ENCODE assay signal across 19 cellular contexts in the genomic region with DNA sequence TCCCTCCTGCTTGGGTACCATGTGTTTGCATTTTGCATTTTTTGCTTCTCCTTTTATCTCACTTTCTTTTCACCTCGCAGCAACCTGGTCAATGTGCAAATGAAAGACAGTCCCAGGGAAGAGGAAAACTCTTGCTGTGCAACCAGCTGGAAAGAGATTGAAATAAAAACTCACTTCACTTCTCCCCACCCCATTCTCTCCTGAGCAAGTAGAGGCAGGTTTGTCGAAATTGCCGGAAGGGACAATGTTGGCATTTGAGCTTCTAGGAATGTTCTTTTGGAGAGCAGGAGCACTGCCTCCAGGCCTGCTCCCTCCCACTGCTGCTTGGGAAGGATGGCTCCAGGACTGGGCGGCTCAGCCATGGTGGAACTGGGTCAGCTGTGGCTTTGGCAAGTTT. TPM values are rescaled to one million over a fixed set of nuclear protein-coding genes. Genes with fewer than 3 reads are reported as not detected.
A peak's percentile ranks its signal among the peaks of the same experiment; 100 is the strongest.
DNase-seq lines count a peak whose midpoint lies in the region; ATAC-seq and TF ChIP-seq lines count a peak whose summit lies in the region.
"Had no signal": no experiment of that assay in that cellular context is flagged by ENCODE, and none has a peak within 500 bp of the region (broad histone marks: within the 10 kb centered on the region; RNA-seq: fewer than 3 reads in every experiment).

No MANE protein-coding gene starts in this region.

- H3K4me3 ChIP-seq in OCI-LY3 (ENCODE audit: low read length), result peak overlapping the region; percentile 46
- no peak overlapping the region for H3K4me3 ChIP-seq in neuronal stem cell (ENCODE audit: low read length in 2 of 2)
- no peak overlapping the region for H3K4me3 ChIP-seq in esophagus muscularis mucosa
- H3K4me3 ChIP-seq: ascending aorta, skin epidermis, stomach, vagina had no signal

- no peak for TF ChIP-seq POLR2A in esophagus muscularis mucosa (IDR thresholded peaks at IDR 0.05; ENCODE audit: low read depth)

- H2BK12ac ChIP-seq in neuronal stem cell (ENCODE audit: low read length), result peak overlapping the region; percentile 14

- no peak for DNase-seq in GM13976 (ENCODE audit: low spot score)
- DNase-seq in epithelial cell of prostate (ENCODE audit: low read depth, low spot score), result peak; percentile 37
- no peak for DNase-seq in neuronal stem cell (ENCODE audit: low spot score)
- DNase-seq in omental fat pad (ENCODE audit: low spot score), result no peak
- no peak for DNase-seq in esophagus muscularis mucosa (ENCODE audit: extremely low spot score)
- no peak for DNase-seq in NCI-H526 (lab: John Stamatoyannopoulos, UW)
- DNase-seq in Right ventricle myocardium inferior (ENCODE audit: missing footprints), result no peak
- DNase-seq: activated T-cell treated with anti-CD3 and anti-CD28 coated beads, Interleukin-2, amount 50 U/mL, for 1 hour; effector CD8-positive, alpha-beta T cell; kidney; NCI-H2081 treated with DMSO at 0.1 percent for 48 hours; NCI-H510A; stimulated activated CD4-positive, alpha-beta T cell treated with anti-CD3 and anti-CD28 coated beads, Interleukin-4, amount 100 ng/mL, for 1 hour; stomach had no signal

- ATAC-seq in omental fat pad (ENCODE audit: low FRiP score), result no peak
- no peak for ATAC-seq in Right ventricle myocardium inferior

- H2AK5ac ChIP-seq in neuronal stem cell (ENCODE audit: low read depth, low read length), result no peak overlapping the region

- no peaks in the 10 kb centered on the region for H4K20me1 ChIP-seq in OCI-LY3 (ENCODE audit: insufficient read depth, low read length)

- H3K4me2 ChIP-seq in OCI-LY3 (ENCODE audit: low read length) (peak overlapping the region; percentile 58), neuronal stem cell (ENCODE audit: insufficient read depth, low read length, poor library complexity, severe bottlenecking) (no peak overlapping the region)

- H3K18ac ChIP-seq in neuronal stem cell (ENCODE audit: low read length), result no peak overlapping the region

- peaks cover 22% of the 10 kb centered on the region for H3K4me1 ChIP-seq in OCI-LY3 (ENCODE audit: low read length)
- H3K4me1 ChIP-seq in neuronal stem cell (ENCODE audit: control insufficient read depth in 2 of 2, insufficient read depth in 1 of 2, low read depth in 1 of 2, low read length in 2 of 2), result peaks cover 5 to 6% of the 10 kb centered on the region in 2 donors
- peaks cover 0 to 7% (median 3%) of the 10 kb centered on the region in 4 donors for H3K4me1 ChIP-seq in esophagus muscularis mucosa
- H3K4me1 ChIP-seq: ascending aorta, vagina had no signal

- no peaks in the 10 kb centered on the region for H3K36me3 ChIP-seq in OCI-LY3 (replicated peaks; ENCODE audit: low read depth, low read length)
- H3K36me3 ChIP-seq in neuronal stem cell (replicated peaks in 1 of 2; ENCODE audit: control insufficient read depth in 2 of 2, insufficient read depth in 2 of 2, low read length in 2 of 2), result no peaks in the 10 kb centered on the region
- no peaks in the 10 kb centered on the region for H3K36me3 ChIP-seq in esophagus muscularis mucosa
- H3K36me3 ChIP-seq: ascending aorta, stomach, vagina had no signal

- H3K4ac ChIP-seq in neuronal stem cell (ENCODE audit: low read length), result no peak overlapping the region

- no peak overlapping the region for H2BK5ac ChIP-seq in neuronal stem cell (ENCODE audit: low read length)

- H3K27me3 ChIP-seq in OCI-LY3 (ENCODE audit: low read depth, low read length), result peaks cover 27% of the 10 kb centered on the region
- H3K27me3 ChIP-seq in neuronal stem cell (ENCODE audit: control insufficient read depth in 3 of 3, insufficient read depth in 3 of 3, low read depth in 1 of 3, low read length in 3 of 3), result peaks cover 0 to 3% (median 0%) of the 10 kb centered on the region in 3 experiments
- peaks cover 0 to 37% (median 0%) of the 10 kb centered on the region in 4 donors for H3K27me3 ChIP-seq in esophagus muscularis mucosa
- H3K27me3 ChIP-seq: ascending aorta, vagina had no signal

- no peak overlapping the region for H2BK15ac ChIP-seq in neuronal stem cell (ENCODE audit: low read length)

- H3K9ac ChIP-seq in OCI-LY3 (ENCODE audit: low read length) (peak overlapping the region; percentile 7; the same call in 1 of the 2 replicates), neuronal stem cell (ENCODE audit: low read depth, low read length, poor library complexity) (no peak overlapping the region)

- no CpG with 5 or more reads among the region's 4 CpGs for WGBS in neuronal stem cell (ENCODE audit: extremely low coverage in 2 of 2, insufficient read length in 2 of 2, insufficient replicate concordance in 1 of 2), 2 donors
- WGBS in esophagus muscularis mucosa, result 59% methylated on average over 4 of the region's 4 CpGs

- no peak overlapping the region for H3K23ac ChIP-seq in neuronal stem cell (ENCODE audit: low read depth, low read length, poor library complexity)

- H3K79me2 ChIP-seq in OCI-LY3 (ENCODE audit: low read length), result no peaks in the 10 kb centered on the region

- TF ChIP-seq CTCF in GM13976 (IDR thresholded peaks at IDR 0.05; ENCODE audit: borderline replicate concordance, control extremely low read depth, extremely low read depth, insufficient read depth, missing control alignments), result peak; percentile 3
- TF ChIP-seq CTCF in OCI-LY3 (IDR thresholded peaks at IDR 0.05; ENCODE audit: low read depth, low read length), result no peak
- no peak for TF ChIP-seq CTCF in omental fat pad (IDR thresholded peaks at IDR 0.05)
- no peak for TF ChIP-seq CTCF in esophagus muscularis mucosa (IDR thresholded peaks at IDR 0.05)

- H3K27ac ChIP-seq in OCI-LY3 (ENCODE audit: low read length) (peak overlapping the region; percentile 4; the same call in 1 of the 2 replicates), epithelial cell of prostate (peak overlapping the region; percentile 79), neuronal stem cell (replicated peaks; ENCODE audit: low read length) (no peak overlapping the region), esophagus muscularis mucosa (replicated peaks in 1 of 4) (no peak overlapping the region)
- H3K27ac ChIP-seq: ascending aorta, skin epidermis, stomach, vagina had no signal

- in situ Hi-C loops in GM13976 (cut with MboI; ENCODE audit: low sequenced_read_pairs, unreplicated experiment), result loop anchor here (10.0 to 25.0 kb wide), 2 partner anchors 332 to 620 kb away; no protein-coding TSS in a partner anchor

- H2BK120ac ChIP-seq in neuronal stem cell (ENCODE audit: low read depth, low read length), result no peak overlapping the region

- H4K8ac ChIP-seq in neuronal stem cell (ENCODE audit: low read depth, low read length), result no peak overlapping the region

- no peaks in the 10 kb centered on the region for H3K79me1 ChIP-seq in neuronal stem cell (ENCODE audit: low read depth, low read length)

- H4K91ac ChIP-seq in neuronal stem cell (ENCODE audit: low read depth, low read length, poor library complexity), result no peak overlapping the region

- no peak for TF ChIP-seq EP300 in esophagus muscularis mucosa (IDR thresholded peaks at IDR 0.05)

- no peak overlapping the region for H3K14ac ChIP-seq in neuronal stem cell (ENCODE audit: low read length)

- H3K9me3 ChIP-seq in OCI-LY3 (ENCODE audit: insufficient read depth, low read length) (no peaks in the 10 kb centered on the region), neuronal stem cell (replicated peaks in 1 of 2; ENCODE audit: control insufficient read depth in 2 of 2, insufficient read depth in 1 of 2, low read depth in 1 of 2, low read length in 2 of 2) (no peaks in the 10 kb centered on the region), esophagus muscularis mucosa (no peaks in the 10 kb centered on the region)
- H3K9me3 ChIP-seq: ascending aorta, stomach, vagina had no signal

- intact Hi-C loops in esophagus muscularis mucosa (cut with DNase I) (no loop called here), Right ventricle myocardium inferior (cut with DNase I) (no loop called here)

- H2AFZ ChIP-seq in OCI-LY3 (ENCODE audit: low read depth, low read length), result peak overlapping the region; percentile 56
- H2AFZ ChIP-seq in neuronal stem cell (ENCODE audit: low read length), result peak overlapping the region; percentile 59

RNA-seq across cellular contexts. Expression of a gene that starts 30.6 kb away (rescaled TPM):
- polyA plus RNA-seq in neuronal stem cell (2013, experiment 1 of 2), result 8.5 TPM
- 8.4 TPM for polyA plus RNA-seq in neuronal stem cell (2013, experiment 2 of 2)
- total RNA-seq in omental fat pad (1 to 10 TPM in 2 of 4 donors, under 1 TPM in 1, not detected in 1; 0.19 to 1.4 (median 1.2) TPM), esophagus muscularis mucosa (1 to 10 TPM in 1 of 4 donors, under 1 TPM in 3; 0.42 to 2.2 (median 0.64) TPM), Right ventricle myocardium inferior (0.32 TPM)
- polyA plus RNA-seq: naive thymus-derived CD4-positive, alpha-beta T cell had no signal

RNA-seq across cellular contexts. Expression of a gene that starts 33.7 kb away (rescaled TPM):
- polyA plus RNA-seq in neuronal stem cell (2013, experiment 1 of 2), result 2.6 TPM
- 2.5 TPM for polyA plus RNA-seq in neuronal stem cell (2013, experiment 2 of 2)
- total RNA-seq in omental fat pad, result 1 to 10 TPM; 3.3 to 5.5 (median 3.6) TPM
- total RNA-seq in esophagus muscularis mucosa, result 1 to 10 TPM; 2.9 to 6.2 (median 4.2) TPM
- total RNA-seq in Right ventricle myocardium inferior, result 2.3 TPM

RNA-seq across cellular contexts. Expression of a gene that starts 34.0 kb away (rescaled TPM):
- 61.4 TPM for polyA plus RNA-seq in neuronal stem cell (2013, experiment 1 of 2)
- polyA plus RNA-seq in neuronal stem cell (2013, experiment 2 of 2), result 64.6 TPM
- total RNA-seq in omental fat pad (10 to 100 TPM; 39.0 to 62.0 (median 49.6) TPM), esophagus muscularis mucosa (10 to 100 TPM; 33.6 to 56.3 (median 41.7) TPM), Right ventricle myocardium inferior (35.5 TPM)

Comparison
In these comparisons a context has a peak if more than half of its experiments do, and no peak if none do; other contexts are left out.
1. H3K27ac ChIP-seq: peak in OCI-LY3 (single experiment) and epithelial cell of prostate (single experiment); none in neuronal stem cell (single experiment) and esophagus muscularis mucosa (0 of 4).